Comparison of ENCODE assay signal across 16 cellular contexts in genomic region chr3:148062590-148062989, GRCh38.
DNase-seq lines count a peak whose midpoint lies in the region; ATAC-seq and TF ChIP-seq lines count a peak whose summit lies in the region.
"Had no signal": no experiment of that assay in that cellular context is flagged by ENCODE, and none has a peak within 500 bp of the region (broad histone marks: within the 10 kb centered on the region; RNA-seq: fewer than 3 reads in every experiment).

No MANE protein-coding gene starts in this region.

- no peaks in the 10 kb centered on the region for H3K27me3 Mint-ChIP-seq in activated CD4-positive, alpha-beta memory T cell treated with anti-CD3 and anti-CD28 coated beads, Interleukin-2, amount 10 ng/mL, durations not matched to agents 7 days and 5 days
- H3K27me3 Mint-ChIP-seq: B cell, T-helper 17 cell had no signal

- no peak overlapping the region for H3K27ac ChIP-seq in psoas muscle
- H3K27ac ChIP-seq: RWPE1, SJSA1 had no signal

- H3K27ac Mint-ChIP-seq in activated CD4-positive, alpha-beta memory T cell treated with anti-CD3 and anti-CD28 coated beads, Interleukin-2, amount 10 ng/mL, durations not matched to agents 7 days and 5 days, result no peak overlapping the region
- H3K27ac Mint-ChIP-seq: B cell, T-helper 17 cell had no signal

- H3K36me3 Mint-ChIP-seq in activated CD4-positive, alpha-beta memory T cell treated with anti-CD3 and anti-CD28 coated beads, Interleukin-2, amount 10 ng/mL, durations not matched to agents 7 days and 5 days (ENCODE audit: low read depth), result no peaks in the 10 kb centered on the region

- POLR2A ChIA-PET in activated CD4-positive, alpha-beta memory T cell treated with anti-CD3 and anti-CD28 coated beads, Interleukin-2, amount 10 ng/mL, durations not matched to agents 7 days and 5 days (lab: Charles Lee), result no interaction called here

- H3K9me3 ChIP-seq in psoas muscle, result no peaks in the 10 kb centered on the region
- H3K9me3 ChIP-seq: SJSA1 had no signal

- H3K4me3 Mint-ChIP-seq in activated CD4-positive, alpha-beta memory T cell treated with anti-CD3 and anti-CD28 coated beads, Interleukin-2, amount 10 ng/mL, durations not matched to agents 7 days and 5 days, result no peak overlapping the region
- H3K4me3 Mint-ChIP-seq: B cell, T-helper 17 cell had no signal

- CTCF ChIA-PET in activated CD4-positive, alpha-beta memory T cell treated with anti-CD3 and anti-CD28 coated beads, Interleukin-2, amount 10 ng/mL, durations not matched to agents 7 days and 5 days (lab: Charles Lee), result no interaction called here

- peaks cover 3% of the 10 kb centered on the region for H3K9me3 Mint-ChIP-seq in activated CD4-positive, alpha-beta memory T cell treated with anti-CD3 and anti-CD28 coated beads, Interleukin-2, amount 10 ng/mL, durations not matched to agents 7 days and 5 days

- TF ChIP-seq CTCF in epithelial cell of esophagus (IDR thresholded peaks at IDR 0.05; ENCODE audit: insufficient read depth, low read depth, low read length, missing control alignments) (no peak), psoas muscle (IDR thresholded peaks at IDR 0.05) (no peak)

- intact Hi-C loops in psoas muscle (cut with DNase I), result no loop called here

- no peak overlapping the region for H3K4me3 ChIP-seq in epithelial cell of esophagus (ENCODE audit: low read length)
- H3K4me3 ChIP-seq in psoas muscle, result no peak overlapping the region
- H3K4me3 ChIP-seq: K562, SJSA1 had no signal

- H3K27me3 ChIP-seq in psoas muscle (ENCODE audit: insufficient read depth in 3 of 3, low read length in 2 of 3), result no peaks in the 10 kb centered on the region
- H3K27me3 ChIP-seq: SJSA1 had no signal

- DNase-seq in NCI-H2107 treated with DMSO at 0.1 percent for 48 hours (lab: John Stamatoyannopoulos, UW; ENCODE audit: unreplicated experiment), result peak; percentile 50
- DNase-seq in NCI-H2107 (lab: John Stamatoyannopoulos, UW), result no peak
- DNase-seq in NCI-H1105 treated with DMSO at 0.1 percent for 48 hours (lab: John Stamatoyannopoulos, UW), result peak; percentile 98
- peak; percentile 61 for DNase-seq in NCI-H345 treated with DMSO at 0.1 percent for 48 hours (lab: John Stamatoyannopoulos, UW; ENCODE audit: unreplicated experiment)
- peak; percentile 6 for DNase-seq in epithelial cell of esophagus (ENCODE audit: low read depth)
- no peak for DNase-seq in psoas muscle
- no peak for DNase-seq in stimulated activated CD4-positive, alpha-beta T cell treated with anti-CD3 and anti-CD28 coated beads, Interleukin-15, amount 100 ng/mL, for 24 hours
- no peak for DNase-seq in activated CD4-positive, alpha-beta memory T cell treated with anti-CD3 and anti-CD28 coated beads, Interleukin-2, amount 10 ng/mL, durations not matched to agents 7 days and 5 days
- DNase-seq: 8988T, NCI-H1930, NCI-H69, T-helper 17 cell had no signal

- WGBS in psoas muscle, 3 donors, result 88 to 95% (median 92%) methylated on average over 1 of the region's 1 CpG

- no peak for ATAC-seq in psoas muscle
- ATAC-seq: K562, T-helper 17 cell had no signal

- no peaks in the 10 kb centered on the region for H3K4me1 ChIP-seq in psoas muscle
- H3K4me1 ChIP-seq: SJSA1 had no signal

- H3K36me3 ChIP-seq in psoas muscle (ENCODE audit: insufficient read depth in 1 of 2, low read depth in 1 of 2), result no peaks in the 10 kb centered on the region
- H3K36me3 ChIP-seq: SJSA1 had no signal

- H3K4me1 Mint-ChIP-seq in activated CD4-positive, alpha-beta memory T cell treated with anti-CD3 and anti-CD28 coated beads, Interleukin-2, amount 10 ng/mL, durations not matched to agents 7 days and 5 days, result no peaks in the 10 kb centered on the region
- H3K4me1 Mint-ChIP-seq: B cell, T-helper 17 cell had no signal

Comparison
In these comparisons a context has a peak if more than half of its experiments do, and no peak if none do; other contexts are left out.
1. DNase-seq: peak in NCI-H2107 treated with DMSO at 0.1 percent for 48 hours (single experiment), NCI-H1105 treated with DMSO at 0.1 percent for 48 hours (single experiment), NCI-H345 treated with DMSO at 0.1 percent for 48 hours (single experiment) and epithelial cell of esophagus (single experiment); none in NCI-H2107 (single experiment), psoas muscle (0 of 2), stimulated activated CD4-positive, alpha-beta T cell treated with anti-CD3 and anti-CD28 coated beads, Interleukin-15, amount 100 ng/mL, for 24 hours (single experiment) and activated CD4-positive, alpha-beta memory T cell treated with anti-CD3 and anti-CD28 coated beads, Interleukin-2, amount 10 ng/mL, durations not matched to agents 7 days and 5 days (single experiment).